16 cellular contexts compared by ENCODE assay signal in genomic region chr15:70160267-70160666, GRCh38.
A peak's percentile ranks its signal among the peaks of the same experiment; 100 is the strongest.
DNase-seq lines count a peak whose midpoint lies in the region; ATAC-seq and TF ChIP-seq lines count a peak whose summit lies in the region.
"Had no signal": no experiment of that assay in that cellular context is flagged by ENCODE, and none has a peak within 500 bp of the region (broad histone marks: within the 10 kb centered on the region; RNA-seq: fewer than 3 reads in every experiment).

No MANE protein-coding gene starts in this region.

- intact Hi-C loops in PC-9 (cut with micrococcal nuclease; ENCODE audit: unreplicated experiment): no loop called here

- 79% methylated on average over 1 of the region's 1 CpG for WGBS in SK-N-SH (ENCODE audit: low lambda C conversion rate)

- in situ Hi-C loops in ACHN (cut with HindIII; ENCODE audit: low pct_ligation_motif_present, low pct_unique_long_range_greater_than_20kb, low sequenced_read_pairs): no loop called here

- TF ChIP-seq CTCF in SK-N-SH (IDR thresholded peaks at IDR 0.05) (no peak), foreskin keratinocyte (conservative IDR thresholded peaks at IDR 0.05) (no peak), PC-9 (conservative IDR thresholded peaks at IDR 0.05) (no peak)

- H3K27ac Mint-ChIP-seq in stimulated activated effector memory CD8-positive, alpha-beta T cell treated with anti-CD3 and anti-CD28 coated beads, Interleukin-12 subunit alpha, Interleukin-12 subunit beta, amount 100 ng/mL, for 72 hours: no peak overlapping the region
- H3K27ac Mint-ChIP-seq: activated T-helper 1 cell treated with anti-CD3 and anti-CD28 coated beads, Interleukin-12 subunit alpha, Interleukin-12 subunit beta, Interleukin-2, Interleukin-4 antibody, amounts not matched to agents 30 ng/mL and 10 ng/mL and 1 ng/mL, durations not matched to agents 14 hours and 24 hours and 36 hours; GM23338; stimulated activated memory B cell treated with anti-CD40 and anti-IgM and Interleukin-4, amounts not matched to agents 10 μg/mL and 1 μg/mL and 100 μg/mL, for 72 hours; T-helper 2 cell treated with Interferon-gamma antibody and Interleukin-4, amounts not matched to agents 5 μg/mL and 100 μg/mL, for 36 hours had no signal

- POLR2A ChIA-PET in SK-N-SH (lab: Yijun Ruan, JAX): no interaction called here
- POLR2A ChIA-PET in PC-9 (lab: Charles Lee; ENCODE audit: unreplicated experiment): no interaction called here

- H3K9ac ChIP-seq in SK-N-SH: no peak overlapping the region

- CTCF ChIA-PET in SK-N-SH (lab: Yijun Ruan, JAX): interaction anchor here (1.1 kb wide), 1 partner anchor 228 kb away, joined by 3 read pairs; no protein-coding TSS in a partner anchor
- CTCF ChIA-PET in PC-9 (lab: Charles Lee): no interaction called here

- no peak overlapping the region for H2AFZ ChIP-seq in SK-N-SH (ENCODE audit: low read depth)
- no peak overlapping the region for H2AFZ ChIP-seq in PC-9
- H2AFZ ChIP-seq: GM23338 had no signal

- TF ChIP-seq EP300 in SK-N-SH (IDR thresholded peaks at IDR 0.05; ENCODE audit: borderline replicate concordance in 1 of 2, low read depth in 1 of 2, low read length in 1 of 2): no peak

- H3K27me3 ChIP-seq in SK-N-SH (ENCODE audit: insufficient read depth) (no peaks in the 10 kb centered on the region), foreskin keratinocyte (peaks cover 39% of the 10 kb centered on the region), PC-9 (ENCODE audit: insufficient read depth, low read depth) (no peaks in the 10 kb centered on the region)
- H3K27me3 ChIP-seq: vagina had no signal

- H3K4me1 Mint-ChIP-seq in stimulated activated effector memory CD8-positive, alpha-beta T cell treated with anti-CD3 and anti-CD28 coated beads, Interleukin-12 subunit alpha, Interleukin-12 subunit beta, amount 100 ng/mL, for 72 hours: peaks cover 6% of the 10 kb centered on the region

- H3K79me2 ChIP-seq in SK-N-SH (ENCODE audit: insufficient read depth) (no peaks in the 10 kb centered on the region), PC-9 (ENCODE audit: low read depth) (no peaks in the 10 kb centered on the region)

- no peaks in the 10 kb centered on the region for H3K9me3 ChIP-seq in SK-N-SH
- H3K9me3 ChIP-seq in PC-9 (ENCODE audit: insufficient read depth, low read depth): no peaks in the 10 kb centered on the region
- H3K9me3 ChIP-seq: vagina had no signal

- H3K9me3 Mint-ChIP-seq in stimulated activated effector memory CD8-positive, alpha-beta T cell treated with anti-CD3 and anti-CD28 coated beads, Interleukin-12 subunit alpha, Interleukin-12 subunit beta, amount 100 ng/mL, for 72 hours: no peaks in the 10 kb centered on the region
- H3K9me3 Mint-ChIP-seq: activated T-helper 1 cell treated with anti-CD3 and anti-CD28 coated beads, Interleukin-12 subunit alpha, Interleukin-12 subunit beta, Interleukin-2, Interleukin-4 antibody, amounts not matched to agents 30 ng/mL and 10 ng/mL and 1 ng/mL, durations not matched to agents 14 hours and 24 hours and 36 hours; dendritic cell treated with granulocyte-macrophage colony-stimulating factor and Interleukin-4, amounts not matched to agents 40 ng/mL and 50 ng/mL, for 4 days; GM23338; neural crest cell; stimulated activated memory B cell treated with anti-CD40 and anti-IgM and Interleukin-4, amounts not matched to agents 10 μg/mL and 1 μg/mL and 100 μg/mL, for 72 hours; T-helper 2 cell treated with Interferon-gamma antibody and Interleukin-4, amounts not matched to agents 5 μg/mL and 100 μg/mL, for 36 hours had no signal

- H3K36me3 ChIP-seq in SK-N-SH (replicated peaks in 1 of 2; ENCODE audit: control insufficient read depth in 1 of 2, insufficient read depth in 2 of 2, low read length in 1 of 2): no peaks in the 10 kb centered on the region
- H3K36me3 ChIP-seq in PC-9 (ENCODE audit: low read depth): no peaks in the 10 kb centered on the region
- H3K36me3 ChIP-seq: vagina had no signal

- H4K20me1 ChIP-seq in SK-N-SH (ENCODE audit: insufficient read depth) (no peaks in the 10 kb centered on the region), PC-9 (ENCODE audit: insufficient read depth) (no peaks in the 10 kb centered on the region)

- no peak overlapping the region for H3K4me3 Mint-ChIP-seq in stimulated activated effector memory CD8-positive, alpha-beta T cell treated with anti-CD3 and anti-CD28 coated beads, Interleukin-12 subunit alpha, Interleukin-12 subunit beta, amount 100 ng/mL, for 72 hours
- H3K4me3 Mint-ChIP-seq: activated T-helper 1 cell treated with anti-CD3 and anti-CD28 coated beads, Interleukin-12 subunit alpha, Interleukin-12 subunit beta, Interleukin-2, Interleukin-4 antibody, amounts not matched to agents 30 ng/mL and 10 ng/mL and 1 ng/mL, durations not matched to agents 14 hours and 24 hours and 36 hours; dendritic cell treated with granulocyte-macrophage colony-stimulating factor and Interleukin-4, amounts not matched to agents 40 ng/mL and 50 ng/mL, for 4 days; GM23338; neural crest cell; stimulated activated memory B cell treated with anti-CD40 and anti-IgM and Interleukin-4, amounts not matched to agents 10 μg/mL and 1 μg/mL and 100 μg/mL, for 72 hours; T-helper 2 cell treated with Interferon-gamma antibody and Interleukin-4, amounts not matched to agents 5 μg/mL and 100 μg/mL, for 36 hours had no signal

- no peak overlapping the region for H3K27ac ChIP-seq in SK-N-SH (ENCODE audit: low read depth in 2 of 2, low read length in 1 of 2)
- no peak overlapping the region for H3K27ac ChIP-seq in foreskin keratinocyte
- H3K27ac ChIP-seq in PC-9: no peak overlapping the region
- H3K27ac ChIP-seq: vagina had no signal

- H3K4me1 ChIP-seq in SK-N-SH (ENCODE audit: control insufficient read depth in 1 of 2, insufficient read depth in 2 of 2, low read depth in 1 of 2, low read length in 1 of 2): peaks cover 9 to 71% of the 10 kb centered on the region in 2 experiments; a peak in 2 of 4 replicates
- no peaks in the 10 kb centered on the region for H3K4me1 ChIP-seq in foreskin keratinocyte
- no peaks in the 10 kb centered on the region for H3K4me1 ChIP-seq in PC-9 (replicated peaks; ENCODE audit: insufficient read depth)

- no peaks in the 10 kb centered on the region for H3K9me2 ChIP-seq in SK-N-SH
- H3K9me2 ChIP-seq in PC-9 (ENCODE audit: insufficient read depth): no peaks in the 10 kb centered on the region

- ATAC-seq in SK-N-SH treated with all-trans-retinoic acid at 6 μM for 48 hours (no peak), foreskin keratinocyte (peak; percentile 17)
- ATAC-seq in stimulated activated effector memory CD8-positive, alpha-beta T cell treated with anti-CD3 and anti-CD28 coated beads, Interleukin-12 subunit alpha, Interleukin-12 subunit beta, amount 100 ng/mL, for 72 hours: peak; percentile 39
- ATAC-seq: GM23338; stimulated activated memory B cell treated with anti-CD40 and anti-IgM and Interleukin-4, amounts not matched to agents 10 μg/mL and 1 μg/mL and 100 μg/mL, for 72 hours had no signal

- no peak overlapping the region for H3K4me2 ChIP-seq in SK-N-SH
- no peak overlapping the region for H3K4me2 ChIP-seq in PC-9
- H3K4me2 ChIP-seq: GM23338 had no signal

- H3K4me3 ChIP-seq in SK-N-SH (ENCODE audit: low read depth in 2 of 2, low read length in 1 of 2) (no peak overlapping the region), PC-9 (no peak overlapping the region)
- H3K4me3 ChIP-seq: GM23338, vagina had no signal

- DNase-seq in SK-N-SH (no peak), SW480 (ENCODE audit: low spot score) (peak; percentile 41), foreskin keratinocyte (no peak), ACHN (no peak), COLO668 (lab: John Stamatoyannopoulos, UW; ENCODE audit: unreplicated experiment) (no peak), PC-9 (no peak)
- no peak for DNase-seq in stimulated activated effector memory CD8-positive, alpha-beta T cell treated with anti-CD3 and anti-CD28 coated beads, Interleukin-12 subunit alpha, Interleukin-12 subunit beta, amount 100 ng/mL, for 72 hours (ENCODE audit: low spot score in 2 of 2)
- DNase-seq: NCI-H1694 had no signal

- H3F3A ChIP-seq in SK-N-SH (replicated peaks; ENCODE audit: insufficient read depth) (peaks cover 8% of the 10 kb centered on the region), PC-9 (ENCODE audit: insufficient read depth, low read depth) (no peaks in the 10 kb centered on the region)

- H3K36me3 Mint-ChIP-seq in stimulated activated effector memory CD8-positive, alpha-beta T cell treated with anti-CD3 and anti-CD28 coated beads, Interleukin-12 subunit alpha, Interleukin-12 subunit beta, amount 100 ng/mL, for 72 hours: no peaks in the 10 kb centered on the region
- H3K36me3 Mint-ChIP-seq: stimulated activated memory B cell treated with anti-CD40 and anti-IgM and Interleukin-4, amounts not matched to agents 10 μg/mL and 1 μg/mL and 100 μg/mL, for 72 hours had no signal

- BruUV-seq in PC-9 (replicated peaks; lab: Mats Ljungman, UMichigan): no TSS peak

- TF ChIP-seq RAD21 in SK-N-SH (IDR thresholded peaks at IDR 0.05; ENCODE audit: low read length): no peak

TF ChIP-seq in SK-N-SH, 30 proteins besides CTCF, POLR2A, EP300 and RAD21:
- peak; percentile 56; the same call in 1 of the 2 replicates for TF ChIP-seq FOSL2 (IDR thresholded peaks at IDR 0.05; ENCODE audit: borderline replicate concordance, low read depth)
- TF ChIP-seq JUND (IDR thresholded peaks at IDR 0.05): 0 out of 2 replicates have a peak, but pooled peaks have one; percentile 21
- TF ChIP-seq RFX5 (IDR thresholded peaks at IDR 0.05; ENCODE audit: low read length): no peak
- TF ChIP-seq USF1 (IDR thresholded peaks at IDR 0.05; ENCODE audit: borderline replicate concordance, low read depth): peak; percentile 7; the same call in 1 of the 2 replicates
TF ChIP-seq in SK-N-SH: peak in this region for 3.

TF ChIP-seq in SK-N-SH treated with all-trans-retinoic acid at 6 μM for 48 hours, 23 proteins besides CTCF, POLR2A, EP300 and RAD21 (continues in another document):
- TF ChIP-seq PPARA (CRISPR knock-in tag; IDR thresholded peaks at IDR 0.05; ENCODE audit: borderline replicate concordance) (no peak), ZFP30 (CRISPR knock-in tag; IDR thresholded peaks at IDR 0.05) (no peak), CREB5 (CRISPR knock-in tag; IDR thresholded peaks at IDR 0.05; ENCODE audit: low read depth) (no peak), ZFP3 (CRISPR knock-in tag; IDR thresholded peaks at IDR 0.05) (no peak)
